ENCODE assay signal across 12 cellular contexts in genomic region chr6:90383212-90383611, GRCh38.
DNase-seq lines count a peak whose midpoint lies in the region; ATAC-seq, FAIRE-seq and TF ChIP-seq lines count a peak whose summit lies in the region.
"Had no signal": no experiment of that assay in that cellular context is flagged by ENCODE, and none has a peak within 500 bp of the region (broad histone marks: within the 10 kb centered on the region; RNA-seq: fewer than 3 reads in every experiment).

No MANE protein-coding gene starts in this region.

- 32 to 37% (median 35%) methylated on average over 4 of the region's 4 CpGs for WGBS in small intestine, 3 donors

- H3K27ac Mint-ChIP-seq in CD8-positive, alpha-beta T cell: no peak overlapping the region
- H3K27ac Mint-ChIP-seq in activated CD8-positive, alpha-beta T cell treated with anti-CD3 and anti-CD28 coated beads for 36 hours: no peak overlapping the region
- H3K27ac Mint-ChIP-seq: dendritic cell treated with granulocyte-macrophage colony-stimulating factor and Interleukin-4, amounts not matched to agents 40 ng/mL and 50 ng/mL, for 4 days had no signal

- ATAC-seq in CD8-positive, alpha-beta T cell: peak; percentile 61
- ATAC-seq in GM19397 (IDR thresholded peaks at IDR 0.05; ENCODE audit: unreplicated experiment): peak; percentile 78
- peak; percentile 71 for ATAC-seq in HG03442 (IDR thresholded peaks at IDR 0.05; ENCODE audit: unreplicated experiment)
- ATAC-seq in activated CD8-positive, alpha-beta T cell treated with anti-CD3 and anti-CD28 coated beads for 36 hours: peak; percentile 95
- ATAC-seq: heart right ventricle had no signal

- FAIRE-seq in small intestine (lab: Jason Lieb, UNC): no peak

- no peaks in the 10 kb centered on the region for H3K9me3 ChIP-seq in CD8-positive, alpha-beta T cell (ENCODE audit: low read length)
- no peaks in the 10 kb centered on the region for H3K9me3 ChIP-seq in small intestine (ENCODE audit: control insufficient read depth, low read depth)
- H3K9me3 ChIP-seq: heart right ventricle had no signal

- H3K4me3 ChIP-seq in CD8-positive, alpha-beta T cell (ENCODE audit: low read depth, low read length): no peak overlapping the region
- no peak overlapping the region for H3K4me3 ChIP-seq in small intestine (ENCODE audit: low read depth in 1 of 2, low read length in 2 of 2)
- H3K4me3 ChIP-seq: heart right ventricle had no signal

- CTCF ChIA-PET in CD8-positive, alpha-beta T cell (lab: Charles Lee): interaction anchor here (0.7 to 2.4 kb wide), 5 partner anchors 10 to 443 kb away, joined by 3 to 14 read pairs (median 4); no protein-coding TSS in a partner anchor
- CTCF ChIA-PET in activated CD8-positive, alpha-beta T cell treated with anti-CD3 and anti-CD28 coated beads for 36 hours (lab: Charles Lee): interaction anchor here (0.9 kb wide), 1 partner anchor 91 kb away, joined by 3 read pairs; no protein-coding TSS in a partner anchor

- no peaks in the 10 kb centered on the region for H3K9me3 Mint-ChIP-seq in CD8-positive, alpha-beta T cell
- H3K9me3 Mint-ChIP-seq in activated CD8-positive, alpha-beta T cell treated with anti-CD3 and anti-CD28 coated beads for 36 hours: no peaks in the 10 kb centered on the region
- H3K9me3 Mint-ChIP-seq: dendritic cell treated with granulocyte-macrophage colony-stimulating factor and Interleukin-4, amounts not matched to agents 40 ng/mL and 50 ng/mL, for 4 days had no signal

- POLR2A ChIA-PET in CD8-positive, alpha-beta T cell (lab: Charles Lee): interaction anchor here (0.9 to 1.3 kb wide), 4 partner anchors 10 to 31 kb away, joined by 3 to 5 read pairs (median 3); no protein-coding TSS in a partner anchor
- POLR2A ChIA-PET in activated CD8-positive, alpha-beta T cell treated with anti-CD3 and anti-CD28 coated beads for 36 hours (lab: Charles Lee): interaction anchor here (0.6 to 0.8 kb wide), 3 partner anchors 22 to 94 kb away, joined by 3 to 4 read pairs (median 3); no protein-coding TSS in a partner anchor

- H3K27ac ChIP-seq in CD8-positive, alpha-beta T cell (ENCODE audit: low read depth, low read length): no peak overlapping the region
- H3K27ac ChIP-seq in small intestine (ENCODE audit: low read depth in 1 of 2, low read length in 1 of 2): no peak overlapping the region
- H3K27ac ChIP-seq: heart right ventricle had no signal

- H3K4me3 Mint-ChIP-seq in CD8-positive, alpha-beta T cell: no peak overlapping the region
- H3K4me3 Mint-ChIP-seq in activated CD8-positive, alpha-beta T cell treated with anti-CD3 and anti-CD28 coated beads for 36 hours: no peak overlapping the region
- H3K4me3 Mint-ChIP-seq: dendritic cell treated with granulocyte-macrophage colony-stimulating factor and Interleukin-4, amounts not matched to agents 40 ng/mL and 50 ng/mL, for 4 days had no signal

- H3K27me3 Mint-ChIP-seq in CD8-positive, alpha-beta T cell (ENCODE audit: low read depth): peaks cover 2% of the 10 kb centered on the region
- H3K27me3 Mint-ChIP-seq in activated CD8-positive, alpha-beta T cell treated with anti-CD3 and anti-CD28 coated beads for 36 hours: peaks cover 2% of the 10 kb centered on the region

- TF ChIP-seq CTCF in CD8-positive, alpha-beta T cell (IDR thresholded peaks at IDR 0.05): no peak
- TF ChIP-seq CTCF in activated CD8-positive, alpha-beta T cell treated with anti-CD3 and anti-CD28 coated beads for 36 hours (IDR thresholded peaks at IDR 0.05): no peak

- peaks cover 24% of the 10 kb centered on the region for H3K4me1 Mint-ChIP-seq in CD8-positive, alpha-beta T cell (ENCODE audit: low read depth)
- peaks cover 30% of the 10 kb centered on the region for H3K4me1 Mint-ChIP-seq in activated CD8-positive, alpha-beta T cell treated with anti-CD3 and anti-CD28 coated beads for 36 hours (ENCODE audit: low read depth)

- no peaks in the 10 kb centered on the region for H3K36me3 ChIP-seq in CD8-positive, alpha-beta T cell (ENCODE audit: insufficient read depth, low read length)
- H3K36me3 ChIP-seq in small intestine (ENCODE audit: control insufficient read depth in 2 of 2, insufficient read depth in 2 of 2, low read length in 2 of 2): no peaks in the 10 kb centered on the region
- H3K36me3 ChIP-seq: heart right ventricle had no signal

- no peaks in the 10 kb centered on the region for H3K36me3 Mint-ChIP-seq in CD8-positive, alpha-beta T cell
- H3K36me3 Mint-ChIP-seq in activated CD8-positive, alpha-beta T cell treated with anti-CD3 and anti-CD28 coated beads for 36 hours (ENCODE audit: low read depth): no peaks in the 10 kb centered on the region

- H3K4me1 ChIP-seq in CD8-positive, alpha-beta T cell (ENCODE audit: insufficient read depth, low read length): peaks cover 13% of the 10 kb centered on the region
- H3K4me1 ChIP-seq in small intestine (ENCODE audit: control insufficient read depth in 2 of 2, insufficient read depth in 1 of 2, low read depth in 1 of 2, low read length in 1 of 2): no peaks in the 10 kb centered on the region

- no peaks in the 10 kb centered on the region for H3K27me3 ChIP-seq in CD8-positive, alpha-beta T cell (ENCODE audit: insufficient read depth, low read length)
- no peaks in the 10 kb centered on the region for H3K27me3 ChIP-seq in small intestine (ENCODE audit: control insufficient read depth in 2 of 2, insufficient read depth in 2 of 2, low read length in 2 of 2)

- DNase-seq in CD8-positive, alpha-beta T cell: no peak
- peak; percentile 60 for DNase-seq in activated CD8-positive, alpha-beta T cell treated with anti-CD3 and anti-CD28 coated beads for 36 hours
- no peak for DNase-seq in A172 (ENCODE audit: low spot score)
- DNase-seq in NCI-H2227 (lab: John Stamatoyannopoulos, UW; ENCODE audit: unreplicated experiment): no peak
- DNase-seq in small intestine: no peak
- DNase-seq in occipital lobe (lab: John Stamatoyannopoulos, UW): no peak
- DNase-seq: heart right ventricle, NCI-H2029, SIG-M5 had no signal

- intact Hi-C loops in CD8-positive, alpha-beta T cell (cut with DNase I, micrococcal nuclease): no loop called here
- intact Hi-C loops in activated CD8-positive, alpha-beta T cell treated with anti-CD3 and anti-CD28 coated beads for 36 hours (cut with micrococcal nuclease): no loop called here
